ENCODE assay signal across 15 cellular contexts in the genomic region with DNA sequence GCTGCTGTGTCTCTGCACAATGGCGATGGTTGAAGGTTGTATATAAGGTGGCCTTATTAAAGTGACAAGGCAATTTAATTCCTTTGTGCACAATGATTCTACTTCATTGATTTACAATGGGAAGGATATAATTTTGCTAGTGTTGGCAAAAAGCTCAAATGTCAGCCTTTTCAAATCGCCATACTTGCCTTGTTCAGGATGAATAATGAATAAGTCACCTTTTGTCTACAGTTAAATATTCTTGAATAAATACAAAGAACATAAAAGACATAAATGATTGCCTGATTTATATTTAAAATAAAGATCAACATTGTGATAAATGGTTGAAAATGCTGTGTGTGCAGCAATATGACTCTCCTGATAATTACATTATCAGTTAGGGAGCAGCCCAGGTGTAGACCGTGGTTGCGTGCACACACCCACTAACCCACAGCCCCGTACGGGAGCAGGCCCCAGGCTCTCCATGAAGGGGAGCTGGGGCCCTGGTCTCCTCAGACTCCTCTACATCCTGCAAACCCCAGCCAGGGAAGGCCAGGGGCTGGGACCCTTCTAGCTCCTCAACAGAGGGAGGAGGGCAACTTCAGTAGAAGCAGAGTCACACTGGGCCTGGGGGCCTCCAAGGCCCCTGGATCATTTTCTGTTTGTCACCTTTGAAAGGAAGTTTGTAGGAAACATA.
A peak's percentile ranks its signal among the peaks of the same experiment; 100 is the strongest.
DNase-seq lines count a peak whose midpoint lies in the region; ATAC-seq and TF ChIP-seq lines count a peak whose summit lies in the region.
"Had no signal": no experiment of that assay in that cellular context is flagged by ENCODE, and none has a peak within 500 bp of the region (broad histone marks: within the 10 kb centered on the region; RNA-seq: fewer than 3 reads in every experiment).

No MANE protein-coding gene starts in this region.

- H3K4me1 Mint-ChIP-seq in activated naive CD4-positive, alpha-beta T cell treated with anti-CD3 and anti-CD28 coated beads, Interleukin-2, amount 10 ng/mL, durations not matched to agents 7 days and 5 days = peaks cover 33% of the 10 kb centered on the region
- H3K4me1 Mint-ChIP-seq in T-helper 17 cell = peaks cover 26% of the 10 kb centered on the region

- no peak for TF ChIP-seq CTCF in WERI-Rb-1 (IDR thresholded peaks at IDR 0.05; ENCODE audit: low read depth, low read length)

- no peak overlapping the region for H3K4me3 ChIP-seq in WERI-Rb-1 (ENCODE audit: low read depth, low read length)
- H3K4me3 ChIP-seq: suprapubic skin had no signal

- ATAC-seq in T-helper 17 cell = no peak
- ATAC-seq in HG02642 (IDR thresholded peaks at IDR 0.05; ENCODE audit: poor library complexity, unreplicated experiment) = no peak
- ATAC-seq: left cardiac atrium, sciatic nerve had no signal

- H3K27ac ChIP-seq in WERI-Rb-1 = no peak overlapping the region
- H3K27ac ChIP-seq: suprapubic skin, VCaP had no signal

- H3K9me3 ChIP-seq in T-helper 17 cell (ENCODE audit: control insufficient read depth, low read length, poor library complexity, severe bottlenecking) (no peaks in the 10 kb centered on the region), WERI-Rb-1 (ENCODE audit: severe bottlenecking) (peaks cover 8% of the 10 kb centered on the region)
- H3K9me3 ChIP-seq: suprapubic skin had no signal

- no peak for DNase-seq in activated naive CD4-positive, alpha-beta T cell treated with anti-CD3 and anti-CD28 coated beads, Interleukin-2, amount 10 ng/mL, durations not matched to agents 7 days and 5 days
- DNase-seq in activated naive CD4-positive, alpha-beta T cell treated with Interleukin-2 at 50 U/mL for 16 hours = no peak
- DNase-seq in NCI-H1105 treated with DMSO at 0.1 percent for 48 hours (lab: John Stamatoyannopoulos, UW) (peak; percentile 29), T-helper 17 cell (no peak), retina (peak; percentile 56), WERI-Rb-1 (no peak), DMS 273 (lab: John Stamatoyannopoulos, UW; ENCODE audit: unreplicated experiment) (no peak)
- DNase-seq: amygdala, DMS 273 treated with DMSO at 0.1 percent for 48 hours, left cardiac atrium, SW 1271 had no signal

- H3K4me3 Mint-ChIP-seq in activated naive CD4-positive, alpha-beta T cell treated with anti-CD3 and anti-CD28 coated beads, Interleukin-2, amount 10 ng/mL, durations not matched to agents 7 days and 5 days = no peak overlapping the region
- peak overlapping the region; percentile 64 for H3K4me3 Mint-ChIP-seq in T-helper 17 cell

- CTCF ChIA-PET in activated naive CD4-positive, alpha-beta T cell treated with anti-CD3 and anti-CD28 coated beads, Interleukin-2, amount 10 ng/mL, durations not matched to agents 7 days and 5 days (lab: Charles Lee) = no interaction called here

- H3K36me3 Mint-ChIP-seq in activated naive CD4-positive, alpha-beta T cell treated with anti-CD3 and anti-CD28 coated beads, Interleukin-2, amount 10 ng/mL, durations not matched to agents 7 days and 5 days = no peaks in the 10 kb centered on the region
- peaks cover 2% of the 10 kb centered on the region for H3K36me3 Mint-ChIP-seq in T-helper 17 cell (ENCODE audit: low read depth)

- peaks cover 4% of the 10 kb centered on the region for H3K27me3 Mint-ChIP-seq in activated naive CD4-positive, alpha-beta T cell treated with anti-CD3 and anti-CD28 coated beads, Interleukin-2, amount 10 ng/mL, durations not matched to agents 7 days and 5 days
- H3K27me3 Mint-ChIP-seq in T-helper 17 cell = peaks cover 49% of the 10 kb centered on the region

- no peaks in the 10 kb centered on the region for H3K36me3 ChIP-seq in WERI-Rb-1
- H3K36me3 ChIP-seq: suprapubic skin had no signal

- H3K27me3 ChIP-seq in WERI-Rb-1 (ENCODE audit: insufficient read depth, low read depth, severe bottlenecking) = peaks cover 84% of the 10 kb centered on the region

- H3K27ac Mint-ChIP-seq in activated naive CD4-positive, alpha-beta T cell treated with anti-CD3 and anti-CD28 coated beads, Interleukin-2, amount 10 ng/mL, durations not matched to agents 7 days and 5 days = peak overlapping the region; percentile 79
- H3K27ac Mint-ChIP-seq in T-helper 17 cell = no peak overlapping the region

- no peaks in the 10 kb centered on the region for H3K9me3 Mint-ChIP-seq in activated naive CD4-positive, alpha-beta T cell treated with anti-CD3 and anti-CD28 coated beads, Interleukin-2, amount 10 ng/mL, durations not matched to agents 7 days and 5 days

Comparison
In these comparisons a context has a peak if more than half of its experiments do, and no peak if none do; other contexts are left out.
1. DNase-seq: peak in NCI-H1105 treated with DMSO at 0.1 percent for 48 hours (single experiment) and retina (single experiment); none in activated naive CD4-positive, alpha-beta T cell treated with anti-CD3 and anti-CD28 coated beads, Interleukin-2, amount 10 ng/mL, durations not matched to agents 7 days and 5 days (single experiment), activated naive CD4-positive, alpha-beta T cell treated with Interleukin-2 at 50 U/mL for 16 hours (single experiment), T-helper 17 cell (0 of 3), WERI-Rb-1 (single experiment) and DMS 273 (single experiment).